Comparison of ENCODE assay signal across 8 cellular contexts in the genomic region with DNA sequence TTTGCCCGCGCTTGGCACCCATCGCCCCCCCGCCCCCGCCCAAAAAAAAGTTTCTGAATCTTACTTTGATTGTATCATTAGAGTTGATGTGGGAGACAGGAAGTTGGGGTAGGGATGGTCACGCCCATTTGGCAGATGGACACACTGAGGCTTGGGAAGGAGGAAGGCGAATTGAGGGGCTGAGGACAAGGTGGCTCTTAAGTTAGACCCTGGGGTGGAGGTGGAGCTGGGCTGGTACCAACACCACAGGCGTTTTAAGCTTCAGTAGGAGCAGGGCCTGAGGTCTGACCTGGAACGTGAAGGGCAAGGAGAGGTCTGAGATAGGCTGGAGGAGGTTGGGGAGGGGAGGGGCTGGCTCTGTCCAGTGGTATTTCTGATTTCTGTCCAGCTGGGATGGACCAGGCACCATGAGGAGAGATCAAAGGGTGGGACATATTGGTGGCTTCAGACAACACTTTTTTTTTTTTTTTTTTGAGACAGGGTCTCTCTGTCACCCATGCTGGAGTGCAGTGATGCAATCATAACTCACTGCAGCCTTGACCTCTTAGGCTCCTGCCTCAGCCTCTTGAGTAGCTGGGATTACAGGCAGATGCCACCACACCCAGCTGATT. TPM values are rescaled to one million over a fixed set of nuclear protein-coding genes. Genes with fewer than 3 reads are reported as not detected.
DNase-seq lines count a peak whose midpoint lies in the region; ATAC-seq and TF ChIP-seq lines count a peak whose summit lies in the region.

No MANE protein-coding gene starts in this region.

- intact Hi-C loops in Caco-2 (cut with micrococcal nuclease; ENCODE audit: unreplicated experiment): loop anchor here (5.0 kb wide), 1 partner anchor 152 kb away; a partner anchor contains a TSS
- intact Hi-C loops in dendritic cell treated with granulocyte-macrophage colony-stimulating factor and Interleukin-4, amounts not matched to agents 40 ng/mL and 50 ng/mL, for 4 days (cut with micrococcal nuclease): loop anchor here (5.0 kb wide), 3 partner anchors 152 to 272 kb away; a partner anchor contains a TSS

- H3K4me3 Mint-ChIP-seq in Caco-2 (ENCODE audit: unreplicated experiment): peak overlapping the region; percentile 88
- peak overlapping the region; percentile 14 for H3K4me3 Mint-ChIP-seq in dendritic cell treated with granulocyte-macrophage colony-stimulating factor and Interleukin-4, amounts not matched to agents 40 ng/mL and 50 ng/mL, for 4 days

- TF ChIP-seq CTCF in Caco-2 (IDR thresholded peaks at IDR 0.05; ENCODE audit: insufficient read depth in 1 of 2, low read depth in 1 of 2, low read length in 1 of 2, severe bottlenecking in 1 of 2, unreplicated experiment in 1 of 2) (no peak), neutrophil (IDR thresholded peaks at IDR 0.05) (no peak)

- peaks cover 31% of the 10 kb centered on the region for H3K4me1 Mint-ChIP-seq in Caco-2 (ENCODE audit: low read depth, unreplicated experiment)
- peaks cover 38% of the 10 kb centered on the region for H3K4me1 Mint-ChIP-seq in dendritic cell treated with granulocyte-macrophage colony-stimulating factor and Interleukin-4, amounts not matched to agents 40 ng/mL and 50 ng/mL, for 4 days (ENCODE audit: low read depth)

- H3K4me3 ChIP-seq in Caco-2 (ENCODE audit: low read depth, low read length) (peak overlapping the region; percentile 79), MG63 (peak overlapping the region; percentile 15; the same call in 1 of the 2 replicates), neutrophil (ENCODE audit: low read depth in 1 of 2, low read length in 1 of 2) (peak overlapping the region; percentile 54 to 63)

- H3K9me3 ChIP-seq in Caco-2 (no peaks in the 10 kb centered on the region), MG63 (no peaks in the 10 kb centered on the region), neutrophil (no peaks in the 10 kb centered on the region)

- H3K36me3 ChIP-seq in Caco-2 (ENCODE audit: control insufficient read depth, insufficient read depth, low read length) (no peaks in the 10 kb centered on the region; the same call in 1 of the 2 replicates), MG63 (no peaks in the 10 kb centered on the region; the same call in 1 of the 2 replicates), neutrophil (no peaks in the 10 kb centered on the region)

- H3K27ac Mint-ChIP-seq in Caco-2 (ENCODE audit: unreplicated experiment): peak overlapping the region; percentile 89
- no peak overlapping the region for H3K27ac Mint-ChIP-seq in dendritic cell treated with granulocyte-macrophage colony-stimulating factor and Interleukin-4, amounts not matched to agents 40 ng/mL and 50 ng/mL, for 4 days

- peaks cover 36% of the 10 kb centered on the region for H3K4me1 ChIP-seq in Caco-2
- peaks cover 39 to 50% of the 10 kb centered on the region in 2 experiments for H3K4me1 ChIP-seq in neutrophil (ENCODE audit: control insufficient read depth in 1 of 2, insufficient read depth in 1 of 2, low read depth in 1 of 2, low read length in 1 of 2)

- ATAC-seq in HG02852 (IDR thresholded peaks at IDR 0.05; ENCODE audit: unreplicated experiment): no peak
- ATAC-seq in GM19035 (IDR thresholded peaks at IDR 0.05; ENCODE audit: unreplicated experiment): no peak

- CTCF ChIA-PET in Caco-2 (lab: Charles Lee): interaction anchor here (0.7 to 4.9 kb wide), 5 partner anchors 44 to 418 kb away, joined by 3 to 51 read pairs (median 3); no protein-coding TSS in a partner anchor

- BruUV-seq in Caco-2 (replicated peaks; lab: Mats Ljungman, UMichigan): TSS peak; percentile 33

- no peak for DNase-seq in Caco-2
- no peak for DNase-seq in MG63
- DNase-seq in NCI-H1105 (lab: John Stamatoyannopoulos, UW): no peak
- no peak for DNase-seq in HuH-7 (ENCODE audit: low spot score)

- POLR2A ChIA-PET in Caco-2 (lab: Charles Lee): interaction anchor here (0.7 kb wide), 1 partner anchor 168 kb away, joined by 5 read pairs; no protein-coding TSS in a partner anchor

- H3K27me3 ChIP-seq in Caco-2 (replicated peaks; ENCODE audit: control insufficient read depth, insufficient read depth, low read length) (no peaks in the 10 kb centered on the region), MG63 (no peaks in the 10 kb centered on the region), neutrophil (peaks cover 9% of the 10 kb centered on the region)

- no peaks in the 10 kb centered on the region for H3K9me3 Mint-ChIP-seq in Caco-2 (ENCODE audit: unreplicated experiment)
- H3K9me3 Mint-ChIP-seq in dendritic cell treated with granulocyte-macrophage colony-stimulating factor and Interleukin-4, amounts not matched to agents 40 ng/mL and 50 ng/mL, for 4 days: no peaks in the 10 kb centered on the region

- no peaks in the 10 kb centered on the region for H3K27me3 Mint-ChIP-seq in Caco-2 (ENCODE audit: insufficient read depth, unreplicated experiment)
- peaks cover 25% of the 10 kb centered on the region for H3K27me3 Mint-ChIP-seq in dendritic cell treated with granulocyte-macrophage colony-stimulating factor and Interleukin-4, amounts not matched to agents 40 ng/mL and 50 ng/mL, for 4 days

- peak overlapping the region; percentile 53 for H3K27ac ChIP-seq in neutrophil

- H3K36me3 Mint-ChIP-seq in Caco-2 (ENCODE audit: insufficient read depth, unreplicated experiment): peaks cover 47% of the 10 kb centered on the region
- H3K36me3 Mint-ChIP-seq in dendritic cell treated with granulocyte-macrophage colony-stimulating factor and Interleukin-4, amounts not matched to agents 40 ng/mL and 50 ng/mL, for 4 days (ENCODE audit: low read depth): no peaks in the 10 kb centered on the region

RNA-seq across cellular contexts. Expression of a gene that starts 0.8 kb away (rescaled TPM):
- 29.1 and 36.0 TPM in 2 replicates for total RNA-seq in Caco-2 (2022)
- total RNA-seq in MG63 (2014; rRNA removed; shearing (Covaris generic); ENCODE audit: low replicate concordance): 0.07 and 0.36 TPM in 2 replicates

RNA-seq across cellular contexts. Expression of a gene that starts 33.2 kb away (rescaled TPM):
- total RNA-seq in Caco-2 (2022): 123 and 129 TPM in 2 replicates
- total RNA-seq in MG63 (2014; rRNA removed; shearing (Covaris generic); ENCODE audit: low replicate concordance): 62.9 and 64.8 TPM in 2 replicates

RNA-seq across cellular contexts. Expression of a gene that starts 34.9 kb away (rescaled TPM):
- total RNA-seq in Caco-2 (2022): 32.7 and 36.8 TPM in 2 replicates
- total RNA-seq in MG63 (2014; rRNA removed; shearing (Covaris generic); ENCODE audit: low replicate concordance): 9.2 and 13.3 TPM in 2 replicates

RNA-seq across cellular contexts. Expression of a gene that starts 42.2 kb away (rescaled TPM):
- 16.8 and 21.4 TPM in 2 replicates for total RNA-seq in Caco-2 (2022)
- total RNA-seq in MG63 (2014; rRNA removed; shearing (Covaris generic); ENCODE audit: low replicate concordance): 6.2 and 14.8 TPM in 2 replicates

Comparison
In these comparisons a context has a peak if more than half of its experiments do, and no peak if none do; other contexts are left out.
1. H3K4me3 ChIP-seq: peak in every context shown above with its lines; median percentile 79 in Caco-2; 58 in neutrophil; 15 in MG63.
2. RNA of a gene that starts 0.8 kb away (total RNA-seq): 29.1 to 36.0 TPM in Caco-2; 0.07 to 0.36 TPM in MG63; every median in the first group is over 10 times any median in the second.